ENCODE assay signal across 10 cellular contexts in genomic region chr1:97832490-97832889, GRCh38.
A peak's percentile ranks its signal among the peaks of the same experiment; 100 is the strongest.
DNase-seq lines count a peak whose midpoint lies in the region; ATAC-seq, FAIRE-seq and TF ChIP-seq lines count a peak whose summit lies in the region.
"Had no signal": no experiment of that assay in that cellular context is flagged by ENCODE, and none has a peak within 500 bp of the region (broad histone marks: within the 10 kb centered on the region; RNA-seq: fewer than 3 reads in every experiment).

No MANE protein-coding gene starts in this region.

- H3K4me3 Mint-ChIP-seq in astrocyte (ENCODE audit: unreplicated experiment) (no peak overlapping the region), nephron (no peak overlapping the region)

- H3K9me3 ChIP-seq in astrocyte (ENCODE audit: insufficient read depth, low read depth, low read length), result no peaks in the 10 kb centered on the region
- H3K9me3 ChIP-seq: neutrophil had no signal

- ATAC-seq in HG02642 (IDR thresholded peaks at IDR 0.05; ENCODE audit: poor library complexity, unreplicated experiment), result no peak
- no peak for ATAC-seq in GM21515 (IDR thresholded peaks at IDR 0.05; ENCODE audit: unreplicated experiment)
- ATAC-seq in esophagus mucosa, result no peak
- ATAC-seq: activated naive CD4-positive, alpha-beta T cell treated with anti-CD3 and anti-CD28 coated beads, Interleukin-2, amount 50 U/mL, for 72 hours had no signal

- H3K9me3 Mint-ChIP-seq in astrocyte (ENCODE audit: unreplicated experiment), result no peaks in the 10 kb centered on the region
- no peaks in the 10 kb centered on the region for H3K9me3 Mint-ChIP-seq in nephron
- H3K9me3 Mint-ChIP-seq: activated naive CD4-positive, alpha-beta T cell treated with anti-CD3 and anti-CD28 coated beads, Interleukin-2, amount 50 U/mL, for 72 hours had no signal

- DNase-seq in DMS79 treated with DMSO at 0.1 percent for 48 hours (lab: John Stamatoyannopoulos, UW) (peak; percentile 54), NCI-H1694 treated with DMSO at 0.1 percent for 48 hours (lab: John Stamatoyannopoulos, UW) (peak; percentile 99), astrocyte (ENCODE audit: low read depth) (peak; percentile 34)
- DNase-seq: Calu3 had no signal

- no peaks in the 10 kb centered on the region for H3K27me3 ChIP-seq in astrocyte (ENCODE audit: insufficient read depth, low read length)
- H3K27me3 ChIP-seq: neutrophil had no signal

- H2AFZ ChIP-seq in astrocyte (ENCODE audit: low read depth, low read length), result no peak overlapping the region

- H3K4me2 ChIP-seq in astrocyte (ENCODE audit: low read length), result no peak overlapping the region

- H3K79me2 ChIP-seq in astrocyte (ENCODE audit: insufficient read depth, low read length), result no peaks in the 10 kb centered on the region

- H3K36me3 Mint-ChIP-seq in astrocyte (ENCODE audit: low read depth, unreplicated experiment) (no peaks in the 10 kb centered on the region), nephron (ENCODE audit: low read depth) (no peaks in the 10 kb centered on the region)
- H3K36me3 Mint-ChIP-seq: activated naive CD4-positive, alpha-beta T cell treated with anti-CD3 and anti-CD28 coated beads, Interleukin-2, amount 50 U/mL, for 72 hours had no signal

- no peaks in the 10 kb centered on the region for H4K20me1 ChIP-seq in astrocyte (ENCODE audit: insufficient read depth, low read length)

- TF ChIP-seq CTCF in astrocyte (IDR thresholded peaks at IDR 0.05; ENCODE audit: insufficient read depth, low read depth, low read length) (no peak), nephron (IDR thresholded peaks at IDR 0.05; ENCODE audit: unreplicated experiment in 3 of 3) (no peak)

- H3K4me3 ChIP-seq in astrocyte (ENCODE audit: insufficient read depth, low read depth, low read length), result no peak overlapping the region

- H3K27ac Mint-ChIP-seq in astrocyte (ENCODE audit: unreplicated experiment) (no peak overlapping the region), nephron (peak overlapping the region; percentile 19 to 80 (median 60))
- H3K27ac Mint-ChIP-seq: activated naive CD4-positive, alpha-beta T cell treated with anti-CD3 and anti-CD28 coated beads, Interleukin-2, amount 50 U/mL, for 72 hours had no signal

- FAIRE-seq in astrocyte (lab: Jason Lieb, UNC), result no peak

- no peak overlapping the region for H3K27ac ChIP-seq in astrocyte (ENCODE audit: low read depth, low read length)
- H3K27ac ChIP-seq: neutrophil had no signal

- peaks cover 5% of the 10 kb centered on the region for H3K4me1 Mint-ChIP-seq in astrocyte (ENCODE audit: low read depth, unreplicated experiment)
- peaks cover 26% of the 10 kb centered on the region for H3K4me1 Mint-ChIP-seq in nephron

- H3K36me3 ChIP-seq in astrocyte (ENCODE audit: insufficient read depth, low read length), result no peaks in the 10 kb centered on the region

- no peaks in the 10 kb centered on the region for H3K4me1 ChIP-seq in astrocyte (ENCODE audit: insufficient read depth, low read length)

- H3K9ac ChIP-seq in astrocyte (ENCODE audit: low read length), result no peak overlapping the region

- no peaks in the 10 kb centered on the region for H3K27me3 Mint-ChIP-seq in astrocyte (ENCODE audit: low read depth, unreplicated experiment)
- no peaks in the 10 kb centered on the region for H3K27me3 Mint-ChIP-seq in nephron (ENCODE audit: low read depth)

Comparison
In these comparisons a context has a peak if more than half of its experiments do, and no peak if none do; other contexts are left out.
1. DNase-seq: peak in every context shown above with its lines; median percentile 99 in NCI-H1694 treated with DMSO at 0.1 percent for 48 hours; 54 in DMS79 treated with DMSO at 0.1 percent for 48 hours; 34 in astrocyte.